Comparison of ENCODE assay signal across 10 cellular contexts in the genomic region with DNA sequence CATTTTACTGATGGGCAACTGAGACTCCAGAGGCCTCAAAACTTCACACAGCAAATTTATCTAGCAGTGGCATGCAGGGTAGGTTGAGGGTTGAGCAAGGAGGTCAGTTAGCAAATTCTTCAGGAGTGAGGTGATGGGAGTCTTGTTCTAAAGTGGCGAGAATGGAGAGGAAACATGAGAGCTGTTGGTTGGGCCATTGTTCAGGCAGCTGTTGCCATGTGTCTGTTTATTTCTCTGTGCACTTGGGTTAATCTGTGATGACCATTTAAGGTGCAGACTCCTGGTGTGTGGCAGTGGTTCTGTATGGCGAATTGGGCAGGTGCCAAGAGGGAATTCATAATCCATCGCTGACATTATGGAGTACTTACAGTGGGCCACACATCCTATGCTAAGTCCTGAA.
DNase-seq lines count a peak whose midpoint lies in the region; ATAC-seq and TF ChIP-seq lines count a peak whose summit lies in the region.
"Had no signal": no experiment of that assay in that cellular context is flagged by ENCODE, and none has a peak within 500 bp of the region (broad histone marks: within the 10 kb centered on the region; RNA-seq: fewer than 3 reads in every experiment).

No MANE protein-coding gene starts in this region.

- no peaks in the 10 kb centered on the region for H3K27me3 Mint-ChIP-seq in nephron progenitor cell (ENCODE audit: low read depth, poor library complexity)

- peaks cover 30% of the 10 kb centered on the region for H3K36me3 Mint-ChIP-seq in nephron progenitor cell (ENCODE audit: low read depth)

- DNase-seq in DMS79 (lab: John Stamatoyannopoulos, UW) (peak; percentile 73), NCI-H2107 treated with DMSO at 0.1 percent for 48 hours (lab: John Stamatoyannopoulos, UW; ENCODE audit: unreplicated experiment) (peak; percentile 96), dedifferentiated amniotic fluid mesenchymal stem cell (ENCODE audit: extremely low spot score) (peak; percentile 58), nephron progenitor cell (no peak)
- no peak for DNase-seq in activated CD4-positive, alpha-beta T cell treated with anti-CD3 and anti-CD28 coated beads for 1 hour
- no peak for DNase-seq in activated CD4-positive, alpha-beta T cell treated with anti-CD3 and anti-CD28 coated beads for 48 hours
- DNase-seq: effector CD4-positive, alpha-beta T cell; stimulated activated CD4-positive, alpha-beta T cell treated with anti-CD3 and anti-CD28 coated beads, Interleukin-12 subunit alpha, Interleukin-12 subunit beta, amount 100 ng/mL, for 4 hours had no signal

- ATAC-seq in GM21528 (IDR thresholded peaks at IDR 0.05; ENCODE audit: low FRiP score, unreplicated experiment) (no peak), HG02970 (IDR thresholded peaks at IDR 0.05; ENCODE audit: low FRiP score, unreplicated experiment) (no peak)

- peaks cover 28% of the 10 kb centered on the region for H3K9me3 Mint-ChIP-seq in nephron progenitor cell

- no peak overlapping the region for H3K4me3 Mint-ChIP-seq in nephron progenitor cell

- no peak for TF ChIP-seq CTCF in nephron progenitor cell (IDR thresholded peaks at IDR 0.05)

- peaks cover 49% of the 10 kb centered on the region for H3K4me1 Mint-ChIP-seq in nephron progenitor cell

- H3K27ac Mint-ChIP-seq in nephron progenitor cell = peak overlapping the region; percentile 67

Comparison
In these comparisons a context has a peak if more than half of its experiments do, and no peak if none do; other contexts are left out.
1. DNase-seq: peak in DMS79 (single experiment), NCI-H2107 treated with DMSO at 0.1 percent for 48 hours (single experiment) and dedifferentiated amniotic fluid mesenchymal stem cell (single experiment); none in nephron progenitor cell (single experiment), activated CD4-positive, alpha-beta T cell treated with anti-CD3 and anti-CD28 coated beads for 1 hour (single experiment) and activated CD4-positive, alpha-beta T cell treated with anti-CD3 and anti-CD28 coated beads for 48 hours (single experiment).